14 cellular contexts compared by ENCODE assay signal in genomic region chr1:3452866-3453175, GRCh38. TPM values are rescaled to one million over a fixed set of nuclear protein-coding genes. Genes with fewer than 3 reads are reported as not detected.
A peak's percentile ranks its signal among the peaks of the same experiment; 100 is the strongest.
DNase-seq lines count a peak whose midpoint lies in the region; ATAC-seq, FAIRE-seq and TF ChIP-seq lines count a peak whose summit lies in the region.
"Had no signal": no experiment of that assay in that cellular context is flagged by ENCODE, and none has a peak within 500 bp of the region (broad histone marks: within the 10 kb centered on the region; RNA-seq: fewer than 3 reads in every experiment).

No MANE protein-coding gene starts in this region.

- H3K27ac ChIP-seq in duodenal mucosa (ENCODE audit: low read depth, low read length): no peak overlapping the region
- H3K27ac ChIP-seq: KMS-11 had no signal

- H3K9me3 ChIP-seq in NT2/D1 (ENCODE audit: insufficient read depth, low read length) (no peaks in the 10 kb centered on the region), duodenal mucosa (ENCODE audit: control insufficient read depth in 1 of 2, low read length in 2 of 2) (no peaks in the 10 kb centered on the region)
- H3K9me3 ChIP-seq: Peyer's patch had no signal

- H3K4me1 Mint-ChIP-seq in neural crest cell: peaks cover 19% of the 10 kb centered on the region
- H3K4me1 Mint-ChIP-seq in activated CD4-positive, alpha-beta memory T cell treated with anti-CD3 and anti-CD28 coated beads for 36 hours (ENCODE audit: low read depth): peaks cover 2% of the 10 kb centered on the region

- H3K9ac ChIP-seq in NT2/D1 (ENCODE audit: insufficient read length, low read depth) (peak overlapping the region; percentile 50), duodenal mucosa (ENCODE audit: low read depth in 1 of 2, low read length in 2 of 2) (peak overlapping the region; percentile 14 to 43)
- H3K9ac ChIP-seq: KMS-11 had no signal

- H3K27ac Mint-ChIP-seq in neural crest cell (ENCODE audit: unreplicated experiment): peak overlapping the region; percentile 43
- H3K27ac Mint-ChIP-seq in activated CD4-positive, alpha-beta memory T cell treated with anti-CD3 and anti-CD28 coated beads for 36 hours: no peak overlapping the region

- H3K27me3 Mint-ChIP-seq in neural crest cell (ENCODE audit: low read depth): peaks cover 7% of the 10 kb centered on the region
- H3K27me3 Mint-ChIP-seq in activated CD4-positive, alpha-beta memory T cell treated with anti-CD3 and anti-CD28 coated beads for 36 hours: peaks cover 13% of the 10 kb centered on the region

- H3K36me3 Mint-ChIP-seq in neural crest cell (ENCODE audit: low read depth): no peaks in the 10 kb centered on the region
- H3K36me3 Mint-ChIP-seq in activated CD4-positive, alpha-beta memory T cell treated with anti-CD3 and anti-CD28 coated beads for 36 hours: no peaks in the 10 kb centered on the region

- CTCF ChIA-PET in activated CD4-positive, alpha-beta memory T cell treated with anti-CD3 and anti-CD28 coated beads for 36 hours (lab: Charles Lee): interaction anchor here (0.6 to 2.8 kb wide), 28 partner anchors 8 to 353 kb away, joined by 3 to 75 read pairs (median 5); no protein-coding TSS in a partner anchor

- H3K4me3 Mint-ChIP-seq in neural crest cell: no peak overlapping the region
- H3K4me3 Mint-ChIP-seq in activated CD4-positive, alpha-beta memory T cell treated with anti-CD3 and anti-CD28 coated beads for 36 hours: no peak overlapping the region

- TF ChIP-seq POLR2A in GM12891 (IDR thresholded peaks at IDR 0.05; ENCODE audit: low read depth, low read length): no peak

- H3K36me3 ChIP-seq in NT2/D1 (ENCODE audit: insufficient read depth, insufficient read length, low read length): no peaks in the 10 kb centered on the region
- H3K36me3 ChIP-seq in duodenal mucosa (ENCODE audit: control insufficient read depth in 1 of 2, insufficient read depth in 2 of 2, low read length in 2 of 2): no peaks in the 10 kb centered on the region
- H3K36me3 ChIP-seq: MG63, Peyer's patch had no signal

- intact Hi-C loops in activated CD4-positive, alpha-beta memory T cell treated with anti-CD3 and anti-CD28 coated beads for 36 hours (cut with micrococcal nuclease): loop anchor here (1.0 to 10.0 kb wide), 3 partner anchors 30 to 272 kb away; no protein-coding TSS in a partner anchor

- H3K4me3 ChIP-seq in NT2/D1 (ENCODE audit: insufficient read length, low read depth) (no peak overlapping the region), duodenal mucosa (ENCODE audit: low read depth in 1 of 2, low read length in 2 of 2) (no peak overlapping the region)
- H3K4me3 ChIP-seq: MG63, Peyer's patch had no signal

- POLR2A ChIA-PET in activated CD4-positive, alpha-beta memory T cell treated with anti-CD3 and anti-CD28 coated beads for 36 hours (lab: Charles Lee): interaction anchor here (0.6 kb wide), 1 partner anchor 33 kb away, joined by 3 read pairs; no protein-coding TSS in a partner anchor

- FAIRE-seq in GM12891 (lab: Jason Lieb, UNC): no peak

- DNase-seq in NT2/D1 (ENCODE audit: low read depth, low spot score) (no peak), neural crest cell (ENCODE audit: low read depth, low spot score) (no peak), cerebellar cortex (ENCODE audit: low spot score) (no peak), GM12891 (ENCODE audit: insufficient read length, low spot score) (no peak)
- no peak for DNase-seq in activated CD4-positive, alpha-beta memory T cell treated with anti-CD3 and anti-CD28 coated beads for 36 hours
- DNase-seq: NCI-H1694 treated with DMSO at 0.1 percent for 48 hours, NCI-H446 treated with DMSO at 0.1 percent for 48 hours, SIG-M5 had no signal

- no peak for ATAC-seq in HG02798 (IDR thresholded peaks at IDR 0.05; ENCODE audit: poor library complexity, unreplicated experiment)

- H3K9me3 Mint-ChIP-seq in neural crest cell: peaks cover 4% of the 10 kb centered on the region
- peaks cover 3% of the 10 kb centered on the region for H3K9me3 Mint-ChIP-seq in activated CD4-positive, alpha-beta memory T cell treated with anti-CD3 and anti-CD28 coated beads for 36 hours

- H3K27me3 ChIP-seq in NT2/D1 (ENCODE audit: insufficient read depth, insufficient read length): peaks cover 6% of the 10 kb centered on the region
- H3K27me3 ChIP-seq in duodenal mucosa (ENCODE audit: control insufficient read depth in 1 of 2, insufficient read depth in 2 of 2, low read length in 2 of 2): peaks cover 8 to 22% of the 10 kb centered on the region in 2 donors
- H3K27me3 ChIP-seq: MG63, Peyer's patch had no signal

- peaks cover 22% of the 10 kb centered on the region for H3K4me1 ChIP-seq in NT2/D1 (ENCODE audit: insufficient read depth, insufficient read length)
- H3K4me1 ChIP-seq in duodenal mucosa (ENCODE audit: control insufficient read depth in 1 of 2, insufficient read depth in 2 of 2, low read length in 2 of 2): peaks cover 27 to 34% of the 10 kb centered on the region in 2 donors

- no peak for TF ChIP-seq CTCF in neural crest cell (conservative IDR thresholded peaks at IDR 0.05)

TF ChIP-seq in GM12891, 5 proteins besides CTCF, POLR2A, EP300 and RAD21:
- TF ChIP-seq POLR2AphosphoS5 (IDR thresholded peaks at IDR 0.05; ENCODE audit: low read depth, low read length) (no peak), POU2F2 (IDR thresholded peaks at IDR 0.05; ENCODE audit: low read depth, low read length) (no peak), PAX5 (IDR thresholded peaks at IDR 0.05; ENCODE audit: insufficient read depth, low read length, severe bottlenecking) (no peak)

RNA-seq across cellular contexts. Expression of gene ARHGEF16, which starts 1.6 kb away (rescaled TPM):
- 11.3 and 12.2 TPM in 2 replicates for total RNA-seq in neural crest cell
- total RNA-seq in activated CD4-positive, alpha-beta memory T cell treated with anti-CD3 and anti-CD28 coated beads for 36 hours: under 1 TPM; 0.17 to 0.24 TPM
- not detected for polyA plus RNA-seq in GM12891 (2012; ENCODE audit: low read depth, missing spikeins)
- polyA plus RNA-seq: AG04450 had no signal
